In the genomic region with DNA sequence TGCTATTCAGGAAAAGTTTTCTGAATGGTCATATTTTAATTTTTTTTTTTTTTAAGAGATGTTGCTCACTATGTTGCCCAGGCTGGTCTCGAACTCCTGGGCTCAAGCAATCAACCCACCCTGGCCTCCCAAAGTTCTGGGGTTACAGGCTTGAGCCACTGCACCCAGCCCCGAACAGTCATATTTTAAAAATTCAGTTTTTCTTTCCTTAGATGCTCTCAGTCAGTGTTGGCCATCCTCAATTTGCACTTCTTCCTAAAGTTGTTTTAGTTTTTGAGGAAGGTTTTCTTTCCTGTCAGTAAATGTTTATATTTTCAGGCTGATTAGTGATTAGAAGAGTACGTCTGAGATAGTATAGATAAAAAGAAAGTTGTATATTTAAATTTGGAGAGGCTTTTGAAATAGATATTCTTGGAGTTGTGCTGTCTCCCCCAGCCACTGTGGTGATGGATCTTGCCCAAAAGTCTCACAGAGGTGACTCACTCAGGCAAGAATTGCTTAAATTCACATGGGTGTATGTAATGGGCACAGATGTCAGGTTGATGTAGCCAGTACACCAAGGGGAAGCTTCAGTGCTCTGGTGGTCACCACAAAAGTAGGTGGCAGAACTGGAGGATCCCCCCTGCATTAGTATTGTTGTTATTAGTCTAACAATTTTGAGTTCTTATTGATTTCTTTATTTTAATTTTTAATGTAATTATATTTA, we compare ENCODE assay signal across 14 cellular contexts.
DNase-seq lines count a peak whose midpoint lies in the region; ATAC-seq, FAIRE-seq and TF ChIP-seq lines count a peak whose summit lies in the region.
"Had no signal": no experiment of that assay in that cellular context is flagged by ENCODE, and none has a peak within 500 bp of the region (broad histone marks: within the 10 kb centered on the region; RNA-seq: fewer than 3 reads in every experiment).

No MANE protein-coding gene starts in this region.

- no peak overlapping the region for H2BK12ac ChIP-seq in H1 (ENCODE audit: low read depth, low read length)

- H3K36me3 Mint-ChIP-seq in neural progenitor cell = no peaks in the 10 kb centered on the region

- CTCF ChIA-PET in PC-3 (lab: Charles Lee) (no interaction called here), H1 (lab: Charles Lee; ENCODE audit: partially characterized antibody) (interaction anchor here (0.6 to 2.2 kb wide), 4 partner anchors 13 to 235 kb away, joined by 3 to 6 read pairs (median 4); no protein-coding TSS in a partner anchor)

- no peak overlapping the region for H3K9ac ChIP-seq in PC-3 (ENCODE audit: low read length)
- H3K9ac ChIP-seq in H1 (replicated peaks in 1 of 4; ENCODE audit: extremely low read depth in 1 of 4, low read depth in 3 of 4, low read length in 3 of 4) = no peak overlapping the region
- H3K9ac ChIP-seq in neural progenitor cell = no peak overlapping the region

- no peak overlapping the region for H3K27ac Mint-ChIP-seq in neural progenitor cell

- H2AFZ ChIP-seq in PC-3 (ENCODE audit: low read length) = no peak overlapping the region
- no peak overlapping the region for H2AFZ ChIP-seq in H1 (ENCODE audit: low read length)
- H2AFZ ChIP-seq in neural progenitor cell (replicated peaks) = no peak overlapping the region

- no peak overlapping the region for H2BK120ac ChIP-seq in H1 (replicated peaks; ENCODE audit: low read depth, low read length)

- no peak for TF ChIP-seq RAD21 in H1 (IDR thresholded peaks at IDR 0.05 in 1 of 2, conservative IDR thresholded peaks at IDR 0.05 in 1 of 2; ENCODE audit: low read depth in 2 of 2, low read length in 2 of 2)

- H4K20me1 ChIP-seq in PC-3 (ENCODE audit: low read length) = no peaks in the 10 kb centered on the region
- no peaks in the 10 kb centered on the region for H4K20me1 ChIP-seq in H1 (replicated peaks in 1 of 2; ENCODE audit: control insufficient read depth in 1 of 2, insufficient read depth in 2 of 2, low read length in 2 of 2)
- H4K20me1 ChIP-seq in neural progenitor cell (ENCODE audit: low read depth) = no peaks in the 10 kb centered on the region

- BruUV-seq in PC-3 (replicated peaks; lab: Mats Ljungman, UMichigan) = no TSS peak

- no peak for TF ChIP-seq EP300 in H1 (IDR thresholded peaks at IDR 0.05; ENCODE audit: borderline replicate concordance in 1 of 2, low read depth in 2 of 2, low read length in 2 of 2)

- no peak for TF ChIP-seq POLR2A in H1 (IDR thresholded peaks at IDR 0.05; ENCODE audit: control extremely low read depth in 1 of 2, low read depth in 2 of 2, low read length in 2 of 2)

- H4K91ac ChIP-seq in H1 (replicated peaks; ENCODE audit: insufficient read length, low read length) = no peak overlapping the region

- H3K23ac ChIP-seq in H1 (ENCODE audit: insufficient read length) = no peak overlapping the region

- no peak overlapping the region for H3K4me3 Mint-ChIP-seq in neural progenitor cell

- no peak overlapping the region for H2BK20ac ChIP-seq in H1 (ENCODE audit: low read length)

- H2BK5ac ChIP-seq in H1 (ENCODE audit: low read depth, low read length) = no peak overlapping the region

- H3K27me3 ChIP-seq in PC-3 (ENCODE audit: low read length) (no peaks in the 10 kb centered on the region), H1 (replicated peaks in 1 of 4; ENCODE audit: control insufficient read depth in 3 of 4, extremely low read depth in 1 of 4, insufficient read depth in 3 of 4, low read length in 3 of 4) (no peaks in the 10 kb centered on the region), neural progenitor cell (no peaks in the 10 kb centered on the region)
- H3K27me3 ChIP-seq: body of pancreas had no signal

- H3K4ac ChIP-seq in H1 (replicated peaks; ENCODE audit: insufficient read length, low read depth, low read length) = no peak overlapping the region

- no peak overlapping the region for H3K18ac ChIP-seq in H1 (ENCODE audit: extremely low read depth, low read length)

- no peak overlapping the region for H4K5ac ChIP-seq in H1 (ENCODE audit: insufficient read length, low read depth, low read length)

- WGBS in H1 (ENCODE audit: extremely low coverage in 1 of 2, insufficient coverage in 1 of 2, insufficient read length in 1 of 2, insufficient replicate concordance in 2 of 2, low coverage in 1 of 2, low lambda C conversion rate in 2 of 2, missing lambda C conversion rate in 1 of 2), 2 experiments = 50 to 76% methylated on average over 1 to 3 of the region's 3 CpGs

- no peaks in the 10 kb centered on the region for H3K36me3 ChIP-seq in PC-3 (ENCODE audit: low read depth, low read length)
- no peaks in the 10 kb centered on the region for H3K36me3 ChIP-seq in H1 (ENCODE audit: control insufficient read depth in 2 of 4, insufficient read depth in 4 of 4, low read length in 3 of 4)
- H3K36me3 ChIP-seq in neural progenitor cell = no peaks in the 10 kb centered on the region
- H3K36me3 ChIP-seq: lower lobe of right lung had no signal

- intact Hi-C loops in PC-3 (cut with micrococcal nuclease) = no loop called here

- H3K14ac ChIP-seq in H1 (ENCODE audit: insufficient read length) = no peak overlapping the region

- TF ChIP-seq CTCF in PC-3 (conservative IDR thresholded peaks at IDR 0.05; ENCODE audit: low read depth, low read length) (no peak), H1 (IDR thresholded peaks at IDR 0.05; ENCODE audit: control extremely low read depth in 1 of 3, insufficient read depth in 1 of 3, low read depth in 1 of 3, low read length in 3 of 3) (no peak), neural progenitor cell (IDR thresholded peaks at IDR 0.05) (no peak)

- H3K79me1 ChIP-seq in H1 (ENCODE audit: low read depth, low read length) = no peaks in the 10 kb centered on the region

- H3F3A ChIP-seq in PC-3 (ENCODE audit: low read length, unreplicated experiment) = no peaks in the 10 kb centered on the region
- H3F3A ChIP-seq in neural progenitor cell (ENCODE audit: low read depth) = no peaks in the 10 kb centered on the region

- H3K9me3 ChIP-seq in PC-3 (ENCODE audit: low read length) = no peaks in the 10 kb centered on the region
- H3K9me3 ChIP-seq in H1 (ENCODE audit: insufficient read depth in 2 of 2, low read depth in 1 of 2, low read length in 1 of 2) = no peaks in the 10 kb centered on the region
- H3K9me3 ChIP-seq in neural progenitor cell (ENCODE audit: low read depth) = no peaks in the 10 kb centered on the region
- H3K9me3 ChIP-seq: body of pancreas, Caco-2, lower lobe of right lung had no signal

- H3K4me1 ChIP-seq in PC-3 (ENCODE audit: insufficient read depth, low read length) = no peaks in the 10 kb centered on the region
- H3K4me1 ChIP-seq in H1 (replicated peaks in 1 of 4; ENCODE audit: control insufficient read depth in 3 of 4, insufficient read depth in 4 of 4, low read length in 3 of 4) = no peaks in the 10 kb centered on the region
- H3K4me1 ChIP-seq in neural progenitor cell = peaks cover 4% of the 10 kb centered on the region
- H3K4me1 ChIP-seq: body of pancreas, Caco-2, lower lobe of right lung had no signal

- no peak overlapping the region for H2BK15ac ChIP-seq in H1 (ENCODE audit: low read length)

- H2AK5ac ChIP-seq in H1 (ENCODE audit: low read depth, low read length) = no peak overlapping the region

- H3K4me2 ChIP-seq in PC-3 (ENCODE audit: low read length) = no peak overlapping the region
- no peak overlapping the region for H3K4me2 ChIP-seq in H1 (ENCODE audit: insufficient read depth in 1 of 2, low read depth in 2 of 2, low read length in 2 of 2)
- no peak overlapping the region for H3K4me2 ChIP-seq in neural progenitor cell

- peak overlapping the region; percentile 2 for H3K56ac ChIP-seq in H1 (replicated peaks; ENCODE audit: insufficient read length, low read depth, low read length)

- H3K23me2 ChIP-seq in H1 (ENCODE audit: low read depth, low read length) = no peaks in the 10 kb centered on the region

- no peaks in the 10 kb centered on the region for H3K9me3 Mint-ChIP-seq in neural progenitor cell

- no peaks in the 10 kb centered on the region for H3K9me2 ChIP-seq in PC-3 (replicated peaks; ENCODE audit: low read length)

- peak; percentile 35 for DNase-seq in H4 (ENCODE audit: low spot score)
- DNase-seq in PC-3 = peak; percentile 54
- no peak for DNase-seq in H1 (ENCODE audit: low read depth in 1 of 2, low spot score in 2 of 2)
- DNase-seq in renal cortical epithelial cell (ENCODE audit: low read depth) = peak; percentile 46
- no peak for DNase-seq in neural progenitor cell (ENCODE audit: low spot score)
- no peak for DNase-seq in GM19239 (ENCODE audit: insufficient read length, low spot score)
- DNase-seq: body of pancreas, Caco-2, Karpas-422, lower lobe of right lung, occipital lobe, SW 1271 had no signal

- no peaks in the 10 kb centered on the region for H3K79me2 ChIP-seq in PC-3 (ENCODE audit: low read length)
- no peaks in the 10 kb centered on the region for H3K79me2 ChIP-seq in H1 (ENCODE audit: control insufficient read depth in 1 of 2, insufficient read depth in 2 of 2, low read length in 2 of 2)
- H3K79me2 ChIP-seq in neural progenitor cell (ENCODE audit: low read depth) = no peaks in the 10 kb centered on the region

- no peak overlapping the region for H4K8ac ChIP-seq in H1 (ENCODE audit: extremely low read depth, insufficient read depth, low read length)

- FAIRE-seq in H1 (lab: Jason Lieb, UNC) (no peak), GM19239 (lab: Jason Lieb, UNC) (no peak)
- FAIRE-seq: endometrium had no signal

- ATAC-seq in PC-3 = 0 out of 2 replicates have a peak, but pooled peaks have one; percentile 45
- ATAC-seq in HG03378 (IDR thresholded peaks at IDR 0.05; ENCODE audit: unreplicated experiment) = no peak
- ATAC-seq: body of pancreas, lower lobe of right lung had no signal

- peaks cover 3% of the 10 kb centered on the region for H3K27me3 Mint-ChIP-seq in neural progenitor cell (ENCODE audit: insufficient read depth, low read depth)

- POLR2A ChIA-PET in PC-3 (lab: Charles Lee; ENCODE audit: unreplicated experiment) = no interaction called here
- POLR2A ChIA-PET in H1 (lab: Charles Lee; ENCODE audit: partially characterized antibody) = no interaction called here

- peaks cover 5% of the 10 kb centered on the region for H3K4me1 Mint-ChIP-seq in neural progenitor cell

- H3K4me3 ChIP-seq in PC-3 (ENCODE audit: low read length) = no peak overlapping the region
- H3K4me3 ChIP-seq in H1 (ENCODE audit: extremely low read depth in 1 of 4, insufficient read depth in 2 of 4, low read depth in 3 of 4, low read length in 4 of 4) = no peak overlapping the region
- H3K4me3 ChIP-seq in neural progenitor cell = no peak overlapping the region
- H3K4me3 ChIP-seq: body of pancreas, lower lobe of right lung had no signal

- H3K27ac ChIP-seq in PC-3 (ENCODE audit: low read length) = no peak overlapping the region
- H3K27ac ChIP-seq in H1 (ENCODE audit: low read depth, low read length) = no peak overlapping the region
- H3K27ac ChIP-seq in neural progenitor cell = no peak overlapping the region
- H3K27ac ChIP-seq: body of pancreas, lower lobe of right lung had no signal

TF ChIP-seq in H1, 55 proteins besides CTCF, POLR2A, EP300 and RAD21 (continues in another document):
- no peak for TF ChIP-seq USF2 (IDR thresholded peaks at IDR 0.05; ENCODE audit: low read length)

Comparison
In these comparisons a context has a peak if more than half of its experiments do, and no peak if none do; other contexts are left out.
1. DNase-seq: peak in H4 (single experiment), PC-3 (single experiment) and renal cortical epithelial cell (single experiment); none in H1 (0 of 2), neural progenitor cell (single experiment) and GM19239 (single experiment).